ENCODE assay signal across 8 cellular contexts in the genomic region with DNA sequence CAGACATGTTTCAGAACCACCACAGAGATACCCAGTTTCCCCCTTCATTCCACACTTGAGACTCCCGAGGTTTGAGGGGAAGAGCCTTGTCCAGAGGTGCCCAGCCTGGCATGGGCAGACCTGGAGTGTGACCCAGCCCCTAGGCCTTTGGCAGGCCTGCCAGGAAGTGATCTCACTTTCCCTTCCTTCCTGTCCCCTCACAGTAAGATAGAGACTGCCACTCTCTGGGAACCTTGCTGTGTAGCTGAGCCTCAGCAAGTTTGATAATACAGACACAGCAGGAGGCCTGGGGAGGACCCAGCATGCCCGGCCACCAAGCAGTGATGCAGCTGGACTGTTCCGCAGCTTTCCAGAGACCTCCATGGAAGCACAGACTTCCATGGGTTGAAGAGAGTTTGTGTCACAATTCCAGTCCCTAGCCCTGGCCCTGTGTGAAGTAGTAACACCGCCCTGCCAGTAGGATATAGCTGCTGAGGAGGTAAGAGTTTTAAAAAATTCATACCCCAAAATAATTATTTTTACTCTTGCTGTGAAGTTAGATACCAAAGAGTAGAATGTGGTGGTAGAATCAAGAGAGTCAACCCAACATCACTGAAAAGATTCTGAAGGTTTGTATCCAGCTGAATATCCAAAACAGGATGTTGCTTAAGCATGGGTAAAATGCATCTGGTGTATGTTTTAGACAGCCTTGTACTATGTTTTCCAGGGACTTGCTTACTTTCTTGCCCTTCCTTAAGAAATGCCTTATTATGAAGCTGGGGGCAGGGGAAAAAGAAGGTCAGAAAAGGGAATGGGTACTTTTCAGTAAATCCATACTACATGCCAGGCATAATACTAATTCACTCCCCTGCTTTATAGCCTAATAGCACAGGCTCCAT. TPM values are rescaled to one million over a fixed set of nuclear protein-coding genes. Genes with fewer than 3 reads are reported as not detected.
DNase-seq lines count a peak whose midpoint lies in the region; ATAC-seq and TF ChIP-seq lines count a peak whose summit lies in the region.

No MANE protein-coding gene starts in this region.

- POLR2A ChIA-PET in MCF 10A (lab: Yijun Ruan, JAX), result interaction anchor here (0.8 to 0.9 kb wide), 2 partner anchors 26 to 28 kb away, joined by 3 read pairs; no protein-coding TSS in a partner anchor
- POLR2A ChIA-PET in SK-N-SH (lab: Yijun Ruan, JAX), result no interaction called here

- H3K27ac ChIP-seq in breast epithelium, result peak overlapping the region; percentile 83 to 94
- peak overlapping the region; percentile 43 to 60 for H3K27ac ChIP-seq in SK-N-SH (ENCODE audit: low read depth in 2 of 2, low read length in 1 of 2)

- H4K20me1 ChIP-seq in SK-N-SH (ENCODE audit: insufficient read depth), result no peaks in the 10 kb centered on the region

- no peaks in the 10 kb centered on the region for H3K9me3 Mint-ChIP-seq in MCF 10A (ENCODE audit: unreplicated experiment)

- 76% methylated on average over 4 of the region's 4 CpGs for WGBS in SK-N-SH (ENCODE audit: low lambda C conversion rate)

- H3K4me1 ChIP-seq in breast epithelium, result peaks cover 5 to 23% of the 10 kb centered on the region in 2 donors
- H3K4me1 ChIP-seq in SK-N-SH (ENCODE audit: control insufficient read depth in 1 of 2, insufficient read depth in 2 of 2, low read depth in 1 of 2, low read length in 1 of 2), result peaks cover 13 to 46% of the 10 kb centered on the region in 2 experiments

- H3K79me2 ChIP-seq in SK-N-SH (ENCODE audit: insufficient read depth), result peaks cover 21% of the 10 kb centered on the region; the same call in 1 of the 2 replicates

- H3K36me3 Mint-ChIP-seq in MCF 10A (ENCODE audit: insufficient read depth, unreplicated experiment), result no peaks in the 10 kb centered on the region

- H3K27ac Mint-ChIP-seq in MCF 10A (ENCODE audit: low read depth, unreplicated experiment), result no peak overlapping the region

- H2AFZ ChIP-seq in SK-N-SH (ENCODE audit: low read depth), result peak overlapping the region; percentile 46; the same call in 1 of the 2 replicates

- no peak for TF ChIP-seq EP300 in SK-N-SH (IDR thresholded peaks at IDR 0.05; ENCODE audit: borderline replicate concordance in 1 of 2, low read depth in 1 of 2, low read length in 1 of 2)

- no peak for TF ChIP-seq RAD21 in SK-N-SH (IDR thresholded peaks at IDR 0.05; ENCODE audit: low read length)

- H3K4me3 Mint-ChIP-seq in MCF 10A (ENCODE audit: unreplicated experiment), result no peak overlapping the region

- ATAC-seq in stimulated activated naive CD8-positive, alpha-beta T cell treated with anti-CD3 and anti-CD28 coated beads, Interleukin-15, Interleukin-2, amounts not matched to agents 100 U/mL and 50 U/mL, for 24 hours, result peak; percentile 62

- TF ChIP-seq POLR2A in breast epithelium (IDR thresholded peaks at IDR 0.05), result no peak

- peak overlapping the region in 1 of 3 donors; percentile 21 for H3K4me3 ChIP-seq in breast epithelium
- H3K4me3 ChIP-seq in SK-N-SH (ENCODE audit: low read depth in 2 of 2, low read length in 1 of 2), result no peak overlapping the region
- no peak overlapping the region for H3K4me3 ChIP-seq in fibroblast of villous mesenchyme (ENCODE audit: low read depth, low read length)

- CTCF ChIA-PET in MCF 10A (lab: Yijun Ruan, JAX), result interaction anchor here (0.5 to 2.8 kb wide), 12 partner anchors 10 to 1374 kb away, joined by 3 to 8 read pairs (median 3); no protein-coding TSS in a partner anchor
- CTCF ChIA-PET in SK-N-SH (lab: Yijun Ruan, JAX), result interaction anchor here (1.1 to 3.8 kb wide), 5 partner anchors 10 to 518 kb away, joined by 3 to 26 read pairs (median 5); a partner anchor contains a TSS

- peak overlapping the region; percentile 63 for H3K4me2 ChIP-seq in SK-N-SH

- H3K9me2 ChIP-seq in SK-N-SH, result no peaks in the 10 kb centered on the region

- no peak for DNase-seq in breast epithelium (ENCODE audit: low spot score in 2 of 2)
- no peak for DNase-seq in MCF 10A (ENCODE audit: unreplicated experiment)
- peak; percentile 41 for DNase-seq in SK-N-SH
- DNase-seq in fibroblast of villous mesenchyme (ENCODE audit: low read depth), result peak; percentile 75
- no peak for DNase-seq in stimulated activated naive CD8-positive, alpha-beta T cell treated with anti-CD3 and anti-CD28 coated beads, Interleukin-15, Interleukin-2, amounts not matched to agents 100 U/mL and 50 U/mL, for 24 hours
- DNase-seq in NCI-H1092 (lab: John Stamatoyannopoulos, UW), result no peak
- no peak for DNase-seq in NCI-H2196 treated with DMSO at 0.1 percent for 48 hours (lab: John Stamatoyannopoulos, UW; ENCODE audit: unreplicated experiment)
- no peak for DNase-seq in ureter (ENCODE audit: low spot score)

- TF ChIP-seq CTCF in breast epithelium (IDR thresholded peaks at IDR 0.05) (peak in 1 of 3 donors; percentile 20), MCF 10A (IDR thresholded peaks at IDR 0.05; ENCODE audit: unreplicated experiment) (no peak), SK-N-SH (IDR thresholded peaks at IDR 0.05) (peak; percentile 38), fibroblast of villous mesenchyme (IDR thresholded peaks at IDR 0.05; ENCODE audit: insufficient read depth, low read depth, low read length) (no peak)

- H3K9me3 ChIP-seq in breast epithelium (no peaks in the 10 kb centered on the region), SK-N-SH (no peaks in the 10 kb centered on the region)

- H3K4me1 Mint-ChIP-seq in MCF 10A (ENCODE audit: insufficient read depth, unreplicated experiment), result peaks cover 12% of the 10 kb centered on the region

- H3K27me3 Mint-ChIP-seq in MCF 10A (ENCODE audit: insufficient read depth, unreplicated experiment), result no peaks in the 10 kb centered on the region

- H3K36me3 ChIP-seq in breast epithelium (no peaks in the 10 kb centered on the region), SK-N-SH (replicated peaks in 1 of 2; ENCODE audit: control insufficient read depth in 1 of 2, insufficient read depth in 2 of 2, low read length in 1 of 2) (no peaks in the 10 kb centered on the region)

- intact Hi-C loops in breast epithelium (cut with DNase I; ENCODE audit: low total_unique reads) (no loop called here), MCF 10A (cut with micrococcal nuclease) (no loop called here)

- BruUV-seq in MCF 10A (replicated peaks; lab: Mats Ljungman, UMichigan), result no TSS peak

- peaks cover 13% of the 10 kb centered on the region for H3F3A ChIP-seq in SK-N-SH (replicated peaks; ENCODE audit: insufficient read depth)

- no peaks in the 10 kb centered on the region for H3K27me3 ChIP-seq in breast epithelium
- H3K27me3 ChIP-seq in SK-N-SH (ENCODE audit: insufficient read depth), result no peaks in the 10 kb centered on the region

- peak overlapping the region; percentile 52; the same call in 1 of the 2 replicates for H3K9ac ChIP-seq in SK-N-SH

TF ChIP-seq in SK-N-SH, 30 proteins besides CTCF, POLR2A, EP300 and RAD21:
- TF ChIP-seq TCF12 (IDR thresholded peaks at IDR 0.05) (no peak), TAF1 (IDR thresholded peaks at IDR 0.05; ENCODE audit: borderline replicate concordance, low read depth, low read length) (no peak), MEF2A (IDR thresholded peaks at IDR 0.05; ENCODE audit: borderline replicate concordance, low read depth) (no peak), GABPA (IDR thresholded peaks at IDR 0.05; ENCODE audit: low read depth) (peak; percentile 67), YY1 (IDR thresholded peaks at IDR 0.05; ENCODE audit: low read depth) (no peak), ELF1 (IDR thresholded peaks at IDR 0.05) (no peak), FOSL2 (IDR thresholded peaks at IDR 0.05; ENCODE audit: borderline replicate concordance, low read depth) (no peak), NFIC (IDR thresholded peaks at IDR 0.05; ENCODE audit: borderline replicate concordance) (peak; percentile 43)
- TF ChIP-seq, protein P1, sequence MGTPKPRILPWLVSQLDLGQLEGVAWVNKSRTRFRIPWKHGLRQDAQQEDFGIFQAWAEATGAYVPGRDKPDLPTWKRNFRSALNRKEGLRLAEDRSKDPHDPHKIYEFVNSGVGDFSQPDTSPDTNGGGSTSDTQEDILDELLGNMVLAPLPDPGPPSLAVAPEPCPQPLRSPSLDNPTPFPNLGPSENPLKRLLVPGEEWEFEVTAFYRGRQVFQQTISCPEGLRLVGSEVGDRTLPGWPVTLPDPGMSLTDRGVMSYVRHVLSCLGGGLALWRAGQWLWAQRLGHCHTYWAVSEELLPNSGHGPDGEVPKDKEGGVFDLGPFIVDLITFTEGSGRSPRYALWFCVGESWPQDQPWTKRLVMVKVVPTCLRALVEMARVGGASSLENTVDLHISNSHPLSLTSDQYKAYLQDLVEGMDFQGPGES (IDR thresholded peaks at IDR 0.05; ENCODE audit: low read depth, low read length), result no peak
- TF ChIP-seq, protein P2, sequence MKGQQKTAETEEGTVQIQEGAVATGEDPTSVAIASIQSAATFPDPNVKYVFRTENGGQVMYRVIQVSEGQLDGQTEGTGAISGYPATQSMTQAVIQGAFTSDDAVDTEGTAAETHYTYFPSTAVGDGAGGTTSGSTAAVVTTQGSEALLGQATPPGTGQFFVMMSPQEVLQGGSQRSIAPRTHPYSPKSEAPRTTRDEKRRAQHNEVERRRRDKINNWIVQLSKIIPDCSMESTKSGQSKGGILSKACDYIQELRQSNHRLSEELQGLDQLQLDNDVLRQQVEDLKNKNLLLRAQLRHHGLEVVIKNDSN (IDR thresholded peaks at IDR 0.05; ENCODE audit: borderline replicate concordance, low read depth), result no peak
- TF ChIP-seq, protein P3, sequence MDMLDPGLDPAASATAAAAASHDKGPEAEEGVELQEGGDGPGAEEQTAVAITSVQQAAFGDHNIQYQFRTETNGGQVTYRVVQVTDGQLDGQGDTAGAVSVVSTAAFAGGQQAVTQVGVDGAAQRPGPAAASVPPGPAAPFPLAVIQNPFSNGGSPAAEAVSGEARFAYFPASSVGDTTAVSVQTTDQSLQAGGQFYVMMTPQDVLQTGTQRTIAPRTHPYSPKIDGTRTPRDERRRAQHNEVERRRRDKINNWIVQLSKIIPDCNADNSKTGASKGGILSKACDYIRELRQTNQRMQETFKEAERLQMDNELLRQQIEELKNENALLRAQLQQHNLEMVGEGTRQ (IDR thresholded peaks at IDR 0.05; ENCODE audit: borderline replicate concordance, low read depth, low read length), result no peak

RNA-seq across cellular contexts. Expression of a gene that starts 16.3 kb away (rescaled TPM):
- total RNA-seq in breast epithelium (100 to 1,000 TPM in 1 of 3 donors, 10 to 100 TPM in 2; 59.9 to 102 (median 99.1) TPM), MCF 10A (2022) (19.2 and 24.8 TPM in 2 replicates), fibroblast of villous mesenchyme (160 and 220 TPM in 2 replicates), ureter (95.0 TPM)
- 63.9 and 92.9 TPM in 2 replicates for polyA plus RNA-seq in SK-N-SH (2012; rRNA removed)
- polyA plus RNA-seq in SK-N-SH (2012; cell fraction: cytosol; rRNA removed), result 67.5 and 78.6 TPM in 2 replicates
- polyA plus RNA-seq in SK-N-SH (2012; cell fraction: nucleus; rRNA removed), result 29.9 and 37.7 TPM in 2 replicates

RNA-seq across cellular contexts. Expression of a gene that starts 52.8 kb away (rescaled TPM):
- total RNA-seq in breast epithelium, result 10 to 100 TPM in 2 of 3 donors, 1 to 10 TPM in 1; 5.7 to 46.2 (median 11.5) TPM
- 5.1 and 6.0 TPM in 2 replicates for total RNA-seq in MCF 10A (2022)
- 25.7 and 28.3 TPM in 2 replicates for polyA plus RNA-seq in SK-N-SH (2012; rRNA removed)
- 14.9 and 20.7 TPM in 2 replicates for polyA plus RNA-seq in SK-N-SH (2012; cell fraction: cytosol; rRNA removed)
- 50.4 and 63.8 TPM in 2 replicates for polyA plus RNA-seq in SK-N-SH (2012; cell fraction: nucleus; rRNA removed)
- total RNA-seq in fibroblast of villous mesenchyme, result 6.4 and 10.4 TPM in 2 replicates
- 3.6 TPM for total RNA-seq in ureter

Comparison
In these comparisons a context has a peak if more than half of its experiments do, and no peak if none do; other contexts are left out.
1. DNase-seq: peak in SK-N-SH (single experiment) and fibroblast of villous mesenchyme (single experiment); none in breast epithelium (0 of 2), MCF 10A (single experiment), stimulated activated naive CD8-positive, alpha-beta T cell treated with anti-CD3 and anti-CD28 coated beads, Interleukin-15, Interleukin-2, amounts not matched to agents 100 U/mL and 50 U/mL, for 24 hours (single experiment), NCI-H1092 (single experiment), NCI-H2196 treated with DMSO at 0.1 percent for 48 hours (single experiment) and ureter (single experiment).